ENCODE assay signal across 9 cellular contexts in genomic region chr22:20532256-20532993, GRCh38. TPM values are rescaled to one million over a fixed set of nuclear protein-coding genes. Genes with fewer than 3 reads are reported as not detected.
A peak's percentile ranks its signal among the peaks of the same experiment; 100 is the strongest.
DNase-seq lines count a peak whose midpoint lies in the region; ATAC-seq and TF ChIP-seq lines count a peak whose summit lies in the region.
"Had no signal": no experiment of that assay in that cellular context is flagged by ENCODE, and none has a peak within 500 bp of the region (broad histone marks: within the 10 kb centered on the region; RNA-seq: fewer than 3 reads in every experiment).

No MANE protein-coding gene starts in this region.

- peak overlapping the region; percentile 44 to 84 (median 74) for H3K27ac ChIP-seq in tibial nerve

- POLR2A ChIA-PET in MCF 10A (lab: Yijun Ruan, JAX), result interaction anchor here (0.8 to 10.3 kb wide), 8 partner anchors 9 to 38 kb away, joined by 3 to 332 read pairs (median 14); partner anchors contain the start of gene MED15

- H3K4me3 ChIP-seq in tibial nerve, result no peak overlapping the region

- TF ChIP-seq CTCF in MCF 10A (IDR thresholded peaks at IDR 0.05; ENCODE audit: unreplicated experiment) (no peak), mesothelial cell of epicardium (IDR thresholded peaks at IDR 0.05; ENCODE audit: unreplicated experiment) (no peak), tibial nerve (IDR thresholded peaks at IDR 0.05) (no peak)

- H3K27ac Mint-ChIP-seq in activated CD8-positive, alpha-beta memory T cell treated with anti-CD3 and anti-CD28 coated beads, Interleukin-2, amount 10 ng/mL, durations not matched to agents 7 days and 5 days, result peak overlapping the region; percentile 26
- H3K27ac Mint-ChIP-seq in MCF 10A (ENCODE audit: low read depth, unreplicated experiment) (peak overlapping the region; percentile 98), mesothelial cell of epicardium (peak overlapping the region; percentile 94)

- TSS peak; percentile 6 for BruUV-seq in MCF 10A (replicated peaks; lab: Mats Ljungman, UMichigan)

- no peaks in the 10 kb centered on the region for H3K27me3 ChIP-seq in tibial nerve

- no peaks in the 10 kb centered on the region for H3K27me3 Mint-ChIP-seq in activated CD8-positive, alpha-beta memory T cell treated with anti-CD3 and anti-CD28 coated beads, Interleukin-2, amount 10 ng/mL, durations not matched to agents 7 days and 5 days
- H3K27me3 Mint-ChIP-seq in MCF 10A (ENCODE audit: insufficient read depth, unreplicated experiment) (no peaks in the 10 kb centered on the region), mesothelial cell of epicardium (ENCODE audit: low read depth) (no peaks in the 10 kb centered on the region)

- no peak for TF ChIP-seq POLR2A in tibial nerve (IDR thresholded peaks at IDR 0.05)

- H3K36me3 ChIP-seq in tibial nerve, result peaks cover 0 to 24% (median 8%) of the 10 kb centered on the region in 3 donors

- no peak for ATAC-seq in activated CD8-positive, alpha-beta memory T cell treated with anti-CD3 and anti-CD28 coated beads, Interleukin-2, amount 10 ng/mL, durations not matched to agents 7 days and 5 days
- ATAC-seq in HG03378 (IDR thresholded peaks at IDR 0.05; ENCODE audit: unreplicated experiment), result no peak

- H3K36me3 Mint-ChIP-seq in activated CD8-positive, alpha-beta memory T cell treated with anti-CD3 and anti-CD28 coated beads, Interleukin-2, amount 10 ng/mL, durations not matched to agents 7 days and 5 days, result peaks cover 46% of the 10 kb centered on the region
- H3K36me3 Mint-ChIP-seq in MCF 10A (ENCODE audit: insufficient read depth, unreplicated experiment) (peaks cover 29% of the 10 kb centered on the region), mesothelial cell of epicardium (peaks cover 11% of the 10 kb centered on the region)

- intact Hi-C loops in MCF 10A (cut with micrococcal nuclease), result loop anchor here (5.0 kb wide), 1 partner anchor 35 kb away; the partner anchor contains the start of gene KLHL22

- peaks cover 48% of the 10 kb centered on the region for H3K4me1 Mint-ChIP-seq in activated CD8-positive, alpha-beta memory T cell treated with anti-CD3 and anti-CD28 coated beads, Interleukin-2, amount 10 ng/mL, durations not matched to agents 7 days and 5 days
- H3K4me1 Mint-ChIP-seq in MCF 10A (ENCODE audit: insufficient read depth, unreplicated experiment) (peaks cover 54% of the 10 kb centered on the region), mesothelial cell of epicardium (peaks cover 41% of the 10 kb centered on the region)

- no peak overlapping the region for H3K4me3 Mint-ChIP-seq in activated CD8-positive, alpha-beta memory T cell treated with anti-CD3 and anti-CD28 coated beads, Interleukin-2, amount 10 ng/mL, durations not matched to agents 7 days and 5 days
- H3K4me3 Mint-ChIP-seq in MCF 10A (ENCODE audit: unreplicated experiment), result peak overlapping the region; percentile 72
- H3K4me3 Mint-ChIP-seq in mesothelial cell of epicardium, result no peak overlapping the region

- no peaks in the 10 kb centered on the region for H3K9me3 ChIP-seq in tibial nerve

- CTCF ChIA-PET in activated CD8-positive, alpha-beta memory T cell treated with anti-CD3 and anti-CD28 coated beads, Interleukin-2, amount 10 ng/mL, durations not matched to agents 7 days and 5 days (lab: Charles Lee), result interaction anchor here (1.1 kb wide), 1 partner anchor 32 kb away, joined by 3 read pairs; no protein-coding TSS in a partner anchor
- CTCF ChIA-PET in MCF 10A (lab: Yijun Ruan, JAX), result interaction anchor here (0.7 to 2.0 kb wide), 11 partner anchors 8 to 425 kb away, joined by 3 to 7 read pairs (median 5); no protein-coding TSS in a partner anchor

- H3K9me3 Mint-ChIP-seq in activated CD8-positive, alpha-beta memory T cell treated with anti-CD3 and anti-CD28 coated beads, Interleukin-2, amount 10 ng/mL, durations not matched to agents 7 days and 5 days (ENCODE audit: low read depth), result no peaks in the 10 kb centered on the region
- H3K9me3 Mint-ChIP-seq in MCF 10A (ENCODE audit: unreplicated experiment) (no peaks in the 10 kb centered on the region), mesothelial cell of epicardium (peaks cover 4% of the 10 kb centered on the region)

- peaks cover 4 to 85% (median 52%) of the 10 kb centered on the region in 4 donors for H3K4me1 ChIP-seq in tibial nerve

- no peak for DNase-seq in activated CD8-positive, alpha-beta memory T cell treated with anti-CD3 and anti-CD28 coated beads, Interleukin-2, amount 10 ng/mL, durations not matched to agents 7 days and 5 days
- DNase-seq in activated CD8-positive, alpha-beta memory T cell treated with anti-CD3 and anti-CD28 coated beads, Interleukin-2, amount 50 U/mL, for 48 hours, result no peak
- DNase-seq in MCF 10A (ENCODE audit: unreplicated experiment) (no peak), mesothelial cell of epicardium (ENCODE audit: low spot score in 2 of 2, unreplicated experiment in 2 of 2) (no peak), tibial nerve (ENCODE audit: low spot score in 2 of 2) (no peak), NCI-H2029 treated with DMSO at 0.1 percent for 48 hours (lab: John Stamatoyannopoulos, UW) (no peak), DMS79 treated with DMSO at 0.1 percent for 48 hours (lab: John Stamatoyannopoulos, UW) (no peak)
- DNase-seq: activated CD4-positive, CD25-positive, alpha-beta regulatory T cell treated with anti-CD3 and anti-CD28 coated beads, Interleukin-2, amount 50 U/mL, for 72 hours had no signal

- no peak for TF ChIP-seq EP300 in tibial nerve (IDR thresholded peaks at IDR 0.05)

- WGBS in tibial nerve, 2 donors, result 60 to 61% methylated on average over 7 to 10 of the region's 10 CpGs

RNA-seq across cellular contexts. Expression of gene MED15, which starts 25.0 kb away (rescaled TPM):
- total RNA-seq in activated CD8-positive, alpha-beta memory T cell treated with anti-CD3 and anti-CD28 coated beads, Interleukin-2, amount 10 ng/mL, durations not matched to agents 7 days and 5 days, result 100 to 1,000 TPM; 145 to 179 TPM
- 122 TPM in 2 replicates for total RNA-seq in MCF 10A (2022)
- total RNA-seq in mesothelial cell of epicardium, result 129 to 135 TPM (median 129 TPM) in 3 replicates
- 100 to 1,000 TPM in 2 of 4 donors, 10 to 100 TPM in 2; 49.2 to 147 (median 102) TPM for total RNA-seq in tibial nerve

RNA-seq across cellular contexts. Expression of gene KLHL22, which starts 36.8 kb away (rescaled TPM):
- 10 to 100 TPM; 27.5 to 31.7 TPM for total RNA-seq in activated CD8-positive, alpha-beta memory T cell treated with anti-CD3 and anti-CD28 coated beads, Interleukin-2, amount 10 ng/mL, durations not matched to agents 7 days and 5 days
- 14.7 and 20.9 TPM in 2 replicates for total RNA-seq in MCF 10A (2022)
- 58.4 to 60.3 TPM (median 59.9 TPM) in 3 replicates for total RNA-seq in mesothelial cell of epicardium
- 10 to 100 TPM; 31.6 to 50.4 (median 41.4) TPM for total RNA-seq in tibial nerve

Comparison
In these comparisons a context has a peak if more than half of its experiments do, and no peak if none do; other contexts are left out.
1. H3K27ac Mint-ChIP-seq: peak in every context shown above with its lines; median percentile 98 in MCF 10A; 94 in mesothelial cell of epicardium; 26 in activated CD8-positive, alpha-beta memory T cell treated with anti-CD3 and anti-CD28 coated beads, Interleukin-2, amount 10 ng/mL, durations not matched to agents 7 days and 5 days.